Comparison of ENCODE assay signal across 10 cellular contexts in the genomic region with DNA sequence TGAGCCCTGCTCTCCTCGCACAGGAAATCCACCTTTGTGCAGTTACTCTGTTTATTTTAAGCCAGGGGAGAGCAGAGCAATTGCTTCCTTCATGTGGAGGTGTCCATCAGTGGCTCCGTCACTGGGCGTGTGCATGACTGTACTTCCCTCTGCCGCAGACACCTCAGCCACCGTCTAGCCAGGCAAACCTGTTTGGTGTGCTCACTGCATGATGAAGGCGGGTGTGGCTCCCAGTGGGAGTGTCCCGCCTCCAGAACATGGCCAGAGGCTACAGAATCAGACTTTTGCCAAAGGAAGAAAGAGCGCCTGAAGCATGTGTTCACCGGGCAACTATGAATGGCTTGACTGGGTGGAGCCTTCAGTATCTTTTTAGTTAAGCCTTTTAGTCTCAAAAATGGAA. TPM values are rescaled to one million over a fixed set of nuclear protein-coding genes. Genes with fewer than 3 reads are reported as not detected.
DNase-seq lines count a peak whose midpoint lies in the region; ATAC-seq, FAIRE-seq and TF ChIP-seq lines count a peak whose summit lies in the region.
"Had no signal": no experiment of that assay in that cellular context is flagged by ENCODE, and none has a peak within 500 bp of the region (broad histone marks: within the 10 kb centered on the region; RNA-seq: fewer than 3 reads in every experiment).

No MANE protein-coding gene starts in this region.

- H3K36me3 ChIP-seq in bronchial epithelial cell (ENCODE audit: control insufficient read depth, insufficient read depth, low read length) = no peaks in the 10 kb centered on the region

- H3K9me3 Mint-ChIP-seq in stimulated activated naive B cell treated with anti-CD40 and anti-IgM and Interleukin-4, amounts not matched to agents 10 μg/mL and 1 μg/mL and 100 μg/mL, for 72 hours = no peaks in the 10 kb centered on the region
- H3K9me3 Mint-ChIP-seq in natural killer cell treated with Interleukin-12 subunit alpha and Interleukin-12 subunit beta and Interleukin-15 and Interleukin-18, amount 100 ng/mL, for 72 hours = no peaks in the 10 kb centered on the region

- TF ChIP-seq CTCF in bronchial epithelial cell (IDR thresholded peaks at IDR 0.05; ENCODE audit: insufficient read depth, low read length, severe bottlenecking) (no peak), omental fat pad (IDR thresholded peaks at IDR 0.05) (no peak)

- H3K4me3 ChIP-seq in bronchial epithelial cell (ENCODE audit: low read depth, low read length) = no peak overlapping the region

- peak; percentile 25 for ATAC-seq in omental fat pad (ENCODE audit: low FRiP score)
- no peak for ATAC-seq in stimulated activated naive B cell treated with anti-CD40 and anti-IgM and Interleukin-4, amounts not matched to agents 10 μg/mL and 1 μg/mL and 100 μg/mL, for 72 hours (replicated peaks)
- ATAC-seq in natural killer cell treated with Interleukin-12 subunit alpha and Interleukin-12 subunit beta and Interleukin-15 and Interleukin-18, amount 100 ng/mL, for 72 hours = no peak

- peak; percentile 92 for DNase-seq in Daoy (ENCODE audit: low read depth)
- peak; percentile 99 for DNase-seq in NCI-H226
- DNase-seq in bronchial epithelial cell (ENCODE audit: low read depth) = peak; percentile 100
- no peak for DNase-seq in omental fat pad (ENCODE audit: low spot score)
- no peak for DNase-seq in stimulated activated naive B cell treated with anti-CD40 and anti-IgM and Interleukin-4, amounts not matched to agents 10 μg/mL and 1 μg/mL and 100 μg/mL, for 72 hours
- DNase-seq in C1 segment of cervical spinal cord (lab: John Stamatoyannopoulos, UW) = no peak
- no peak for DNase-seq in natural killer cell treated with Interleukin-12 subunit alpha and Interleukin-12 subunit beta and Interleukin-15 and Interleukin-18, amount 100 ng/mL, for 72 hours (ENCODE audit: low spot score)
- DNase-seq in DMS 273 treated with DMSO at 0.1 percent for 48 hours (lab: John Stamatoyannopoulos, UW) = no peak
- DNase-seq: NCI-H2171 had no signal

- no peak overlapping the region for H3K4me3 Mint-ChIP-seq in stimulated activated naive B cell treated with anti-CD40 and anti-IgM and Interleukin-4, amounts not matched to agents 10 μg/mL and 1 μg/mL and 100 μg/mL, for 72 hours
- H3K4me3 Mint-ChIP-seq in natural killer cell treated with Interleukin-12 subunit alpha and Interleukin-12 subunit beta and Interleukin-15 and Interleukin-18, amount 100 ng/mL, for 72 hours = no peak overlapping the region

- H3K4me1 Mint-ChIP-seq in stimulated activated naive B cell treated with anti-CD40 and anti-IgM and Interleukin-4, amounts not matched to agents 10 μg/mL and 1 μg/mL and 100 μg/mL, for 72 hours = no peaks in the 10 kb centered on the region
- H3K4me1 Mint-ChIP-seq in natural killer cell treated with Interleukin-12 subunit alpha and Interleukin-12 subunit beta and Interleukin-15 and Interleukin-18, amount 100 ng/mL, for 72 hours (ENCODE audit: low read depth in 2 of 2) = no peaks in the 10 kb centered on the region

- no peak overlapping the region for H3K27ac Mint-ChIP-seq in stimulated activated naive B cell treated with anti-CD40 and anti-IgM and Interleukin-4, amounts not matched to agents 10 μg/mL and 1 μg/mL and 100 μg/mL, for 72 hours
- no peak overlapping the region for H3K27ac Mint-ChIP-seq in natural killer cell treated with Interleukin-12 subunit alpha and Interleukin-12 subunit beta and Interleukin-15 and Interleukin-18, amount 100 ng/mL, for 72 hours

- no peaks in the 10 kb centered on the region for H3K36me3 Mint-ChIP-seq in stimulated activated naive B cell treated with anti-CD40 and anti-IgM and Interleukin-4, amounts not matched to agents 10 μg/mL and 1 μg/mL and 100 μg/mL, for 72 hours
- H3K36me3 Mint-ChIP-seq in natural killer cell treated with Interleukin-12 subunit alpha and Interleukin-12 subunit beta and Interleukin-15 and Interleukin-18, amount 100 ng/mL, for 72 hours = no peaks in the 10 kb centered on the region

- no peaks in the 10 kb centered on the region for H3K27me3 ChIP-seq in bronchial epithelial cell (ENCODE audit: control insufficient read depth, insufficient read depth, low read length)

- FAIRE-seq in bronchial epithelial cell (lab: Jason Lieb, UNC) = peak; percentile 99
- FAIRE-seq: H1 had no signal

- H3K27me3 Mint-ChIP-seq in stimulated activated naive B cell treated with anti-CD40 and anti-IgM and Interleukin-4, amounts not matched to agents 10 μg/mL and 1 μg/mL and 100 μg/mL, for 72 hours = no peaks in the 10 kb centered on the region
- H3K27me3 Mint-ChIP-seq in natural killer cell treated with Interleukin-12 subunit alpha and Interleukin-12 subunit beta and Interleukin-15 and Interleukin-18, amount 100 ng/mL, for 72 hours = peaks cover 0 to 8% of the 10 kb centered on the region in 2 donors

RNA-seq across cellular contexts. Expression of gene LAMC2, which starts 26.1 kb away (rescaled TPM):
- 1.4 and 1.6 TPM in 2 replicates for total RNA-seq in Daoy (2014; rRNA removed; shearing (Covaris generic))
- total RNA-seq in bronchial epithelial cell (1,014 and 1,840 TPM in 2 replicates), omental fat pad (10 to 100 TPM in 2 of 4 donors, 1 to 10 TPM in 2; 2.6 to 23.3 (median 7.3) TPM)
- not detected for total RNA-seq in natural killer cell treated with Interleukin-12 subunit alpha and Interleukin-12 subunit beta and Interleukin-15 and Interleukin-18, amount 100 ng/mL, for 72 hours

Comparison
In these comparisons a context has a peak if more than half of its experiments do, and no peak if none do; other contexts are left out.
1. DNase-seq: peak in Daoy (single experiment), NCI-H226 (single experiment) and bronchial epithelial cell (single experiment); none in omental fat pad (single experiment), stimulated activated naive B cell treated with anti-CD40 and anti-IgM and Interleukin-4, amounts not matched to agents 10 μg/mL and 1 μg/mL and 100 μg/mL, for 72 hours (single experiment), C1 segment of cervical spinal cord (0 of 14), natural killer cell treated with Interleukin-12 subunit alpha and Interleukin-12 subunit beta and Interleukin-15 and Interleukin-18, amount 100 ng/mL, for 72 hours (single experiment) and DMS 273 treated with DMSO at 0.1 percent for 48 hours (single experiment).
2. RNA of gene LAMC2, which starts 26.1 kb away (total RNA-seq): 1,014 to 1,840 TPM in bronchial epithelial cell; 2.6 to 23.3 TPM in omental fat pad, 1.4 to 1.6 TPM in Daoy and not detected in natural killer cell treated with Interleukin-12 subunit alpha and Interleukin-12 subunit beta and Interleukin-15 and Interleukin-18, amount 100 ng/mL, for 72 hours; every median in the first group is over 10 times any median in the second.